In genomic region chr11:1572200-1573076, GRCh38 we compare ENCODE assay signal across 8 cellular contexts. TPM values are rescaled to one million over a fixed set of nuclear protein-coding genes. Genes with fewer than 3 reads are reported as not detected.
DNase-seq lines count a peak whose midpoint lies in the region; ATAC-seq and TF ChIP-seq lines count a peak whose summit lies in the region.

DUSP8 (minus strand) TSS chr11:1572271; CDS start chr11:1565826, 6,445 bp downstream.

- peak within 1 kb of the TSS; percentile 23; the same call in 1 of the 2 replicates for H2AFZ ChIP-seq in GM23338

- TF ChIP-seq CTCF in GM23338 (conservative IDR thresholded peaks at IDR 0.05; ENCODE audit: low read depth in 2 of 2) (no peak), left ventricle myocardium inferior (IDR thresholded peaks at IDR 0.05; ENCODE audit: borderline replicate concordance) (no peak), tibial artery (IDR thresholded peaks at IDR 0.05) (no peak)

- H3K27ac Mint-ChIP-seq in GM23338, result no peak within 1 kb of the TSS
- H3K27ac Mint-ChIP-seq in T-helper 2 cell treated with Interferon-gamma antibody and Interleukin-4, amounts not matched to agents 5 μg/mL and 100 μg/mL, for 36 hours, result no peak within 1 kb of the TSS

- DNase-seq in COR-L47 (lab: John Stamatoyannopoulos, UW), result peak; percentile 85
- DNase-seq in GM23338 (ENCODE audit: low spot score), result peak; percentile 86
- peak; percentile 62 for DNase-seq in NCI-H128 (lab: John Stamatoyannopoulos, UW; ENCODE audit: unreplicated experiment)
- peak; percentile 88 for DNase-seq in T-helper 2 cell treated with Interferon-gamma antibody and Interleukin-4, amounts not matched to agents 5 μg/mL and 100 μg/mL, for 36 hours (ENCODE audit: low spot score)
- DNase-seq in anterior cingulate cortex (lab: John Stamatoyannopoulos, UW), result peak in 54 of 58 donors; percentile 39 to 95 (median 84)
- DNase-seq in left ventricle myocardium inferior, result peak; percentile 94
- DNase-seq in posterior cingulate gyrus, result peak; percentile 87 to 99 (median 94)
- DNase-seq in tibial artery, result peak; percentile 88 to 96

- H3K36me3 ChIP-seq in GM23338 (ENCODE audit: insufficient read depth) (no peaks in the 10 kb centered on the region), left ventricle myocardium inferior (no peaks in the 10 kb centered on the region), tibial artery (no peaks in the 10 kb centered on the region)

- H3K27me3 ChIP-seq in GM23338 (ENCODE audit: insufficient read depth) (peaks cover 63% of the 10 kb centered on the region), left ventricle myocardium inferior (ENCODE audit: low read depth) (no peaks in the 10 kb centered on the region), tibial artery (no peaks in the 10 kb centered on the region)

- H3K27ac ChIP-seq in GM23338 (ENCODE audit: low read depth), result no peak within 1 kb of the TSS
- H3K27ac ChIP-seq in left ventricle myocardium inferior (replicated peaks), result peak within 1 kb of the TSS; percentile 83
- H3K27ac ChIP-seq in tibial artery, result peak within 1 kb of the TSS; percentile 85 to 89

- H3F3A ChIP-seq in GM23338 (replicated peaks; ENCODE audit: low read depth), result peaks cover 8% of the 10 kb centered on the region; the same call in 1 of the 2 replicates

- no peaks in the 10 kb centered on the region for H3K79me2 ChIP-seq in GM23338 (replicated peaks; ENCODE audit: insufficient read depth)

- ATAC-seq in GM23338, result no peak; the same call in 2 of the 3 replicates

- H3K9me2 ChIP-seq in GM23338 (ENCODE audit: insufficient read depth), result no peaks in the 10 kb centered on the region

- H3K9me3 ChIP-seq in left ventricle myocardium inferior (replicated peaks) (no peaks in the 10 kb centered on the region), tibial artery (no peaks in the 10 kb centered on the region)

- H3K27me3 Mint-ChIP-seq in GM23338 (ENCODE audit: insufficient read depth, low read depth, poor library complexity), result peaks cover 58% of the 10 kb centered on the region
- H3K27me3 Mint-ChIP-seq in T-helper 2 cell treated with Interferon-gamma antibody and Interleukin-4, amounts not matched to agents 5 μg/mL and 100 μg/mL, for 36 hours (ENCODE audit: low read depth), result peaks cover 32% of the 10 kb centered on the region

- H3K4me1 ChIP-seq in GM23338 (ENCODE audit: insufficient read depth) (peaks cover 32% of the 10 kb centered on the region), left ventricle myocardium inferior (peaks cover 65% of the 10 kb centered on the region), tibial artery (peaks cover 0 to 64% (median 58%) of the 10 kb centered on the region in 4 donors)

- no peaks in the 10 kb centered on the region for H3K9me3 Mint-ChIP-seq in GM23338
- H3K9me3 Mint-ChIP-seq in T-helper 2 cell treated with Interferon-gamma antibody and Interleukin-4, amounts not matched to agents 5 μg/mL and 100 μg/mL, for 36 hours, result no peaks in the 10 kb centered on the region

- H3K4me2 ChIP-seq in GM23338, result peak within 1 kb of the TSS; percentile 90

- H3K4me3 ChIP-seq in GM23338, result peak within 1 kb of the TSS; percentile 60
- peak within 1 kb of the TSS; percentile 82 for H3K4me3 ChIP-seq in left ventricle myocardium inferior
- peak within 1 kb of the TSS; percentile 65 to 85 for H3K4me3 ChIP-seq in tibial artery

- peak within 1 kb of the TSS; percentile 44; the same call in 1 of the 3 replicates for H3K4me3 Mint-ChIP-seq in GM23338
- no peak within 1 kb of the TSS for H3K4me3 Mint-ChIP-seq in T-helper 2 cell treated with Interferon-gamma antibody and Interleukin-4, amounts not matched to agents 5 μg/mL and 100 μg/mL, for 36 hours

- no peaks in the 10 kb centered on the region for H4K20me1 ChIP-seq in GM23338 (replicated peaks; ENCODE audit: insufficient read depth)

- peaks cover 19% of the 10 kb centered on the region for H3K4me1 Mint-ChIP-seq in GM23338
- no peaks in the 10 kb centered on the region for H3K4me1 Mint-ChIP-seq in T-helper 2 cell treated with Interferon-gamma antibody and Interleukin-4, amounts not matched to agents 5 μg/mL and 100 μg/mL, for 36 hours (ENCODE audit: low read depth)

- H3K36me3 Mint-ChIP-seq in GM23338 (ENCODE audit: low read depth), result no peaks in the 10 kb centered on the region
- no peaks in the 10 kb centered on the region for H3K36me3 Mint-ChIP-seq in T-helper 2 cell treated with Interferon-gamma antibody and Interleukin-4, amounts not matched to agents 5 μg/mL and 100 μg/mL, for 36 hours (ENCODE audit: low read depth)

- intact Hi-C loops in left ventricle myocardium inferior (cut with micrococcal nuclease), result no loop called here
- intact Hi-C loops in posterior cingulate gyrus (cut with DNase I), result no loop called here
- intact Hi-C loops in tibial artery (cut with DNase I; ENCODE audit: low total_unique reads), result loop anchor here (1.0 to 10.0 kb wide), 2 partner anchors 25 to 118 kb away; no protein-coding TSS in a partner anchor

TF ChIP-seq in GM23338, 12 proteins besides CTCF, POLR2A, EP300 and RAD21:
- TF ChIP-seq ZNF114 (CRISPR knock-in tag; IDR thresholded peaks at IDR 0.05) (no peak), CREB1 (CRISPR knock-in tag; IDR thresholded peaks at IDR 0.05; ENCODE audit: low read depth) (peak; percentile 92), EZH2 (IDR thresholded peaks at IDR 0.05; ENCODE audit: low read depth, unreplicated experiment) (peak; percentile 69)
- TF ChIP-seq, protein P1, sequence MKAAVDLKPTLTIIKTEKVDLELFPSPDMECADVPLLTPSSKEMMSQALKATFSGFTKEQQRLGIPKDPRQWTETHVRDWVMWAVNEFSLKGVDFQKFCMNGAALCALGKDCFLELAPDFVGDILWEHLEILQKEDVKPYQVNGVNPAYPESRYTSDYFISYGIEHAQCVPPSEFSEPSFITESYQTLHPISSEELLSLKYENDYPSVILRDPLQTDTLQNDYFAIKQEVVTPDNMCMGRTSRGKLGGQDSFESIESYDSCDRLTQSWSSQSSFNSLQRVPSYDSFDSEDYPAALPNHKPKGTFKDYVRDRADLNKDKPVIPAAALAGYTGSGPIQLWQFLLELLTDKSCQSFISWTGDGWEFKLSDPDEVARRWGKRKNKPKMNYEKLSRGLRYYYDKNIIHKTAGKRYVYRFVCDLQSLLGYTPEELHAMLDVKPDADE (IDR thresholded peaks at IDR 0.05), result no peak

RNA-seq across cellular contexts. Expression of gene DUSP8, which starts in this region (rescaled TPM):
- total RNA-seq in GM23338 (2014; rRNA removed; shearing (Covaris generic)), result 1.1 and 3.3 TPM in 2 replicates
- 1.1 TPM in 2 replicates for polyA plus RNA-seq in GM23338 (2016; fragmentation: Nextera tagmentation; extraction: Ambion mirVana)
- total RNA-seq in left ventricle myocardium inferior, result 15.3 TPM
